Comparison of ENCODE assay signal across 19 cellular contexts in genomic region chrX:40531056-40531826, GRCh38. TPM values are rescaled to one million over a fixed set of nuclear protein-coding genes. Genes with fewer than 3 reads are reported as not detected.
DNase-seq lines count a peak whose midpoint lies in the region; ATAC-seq, FAIRE-seq and TF ChIP-seq lines count a peak whose summit lies in the region.
"Had no signal": no experiment of that assay in that cellular context is flagged by ENCODE, and none has a peak within 500 bp of the region (broad histone marks: within the 10 kb centered on the region; RNA-seq: fewer than 3 reads in every experiment).

No MANE protein-coding gene starts in this region.

- BruUV-seq in K562 (replicated peaks; lab: Mats Ljungman, UMichigan), result no TSS peak

- H3K4me3 ChIP-seq in K562, result no peak overlapping the region
- no peak overlapping the region for H3K4me3 ChIP-seq in mucosa of descending colon
- no peak overlapping the region for H3K4me3 ChIP-seq in CD8-positive, alpha-beta T cell (ENCODE audit: low read depth, low read length)
- H3K4me3 ChIP-seq: lung, sigmoid colon, suprapubic skin had no signal

- H3K4me2 ChIP-seq in K562 (ENCODE audit: insufficient read depth, low read length), result no peak overlapping the region

- no peak for ATAC-seq in K562
- ATAC-seq in mucosa of descending colon, result peak; percentile 31
- no peak for ATAC-seq in HG02884 (IDR thresholded peaks at IDR 0.05; ENCODE audit: unreplicated experiment)
- ATAC-seq in CD8-positive, alpha-beta T cell, result no peak
- no peak for ATAC-seq in HG03175 (IDR thresholded peaks at IDR 0.05; ENCODE audit: unreplicated experiment)
- ATAC-seq: activated CD8-positive, alpha-beta T cell treated with anti-CD3 and anti-CD28 coated beads, Interleukin-2, amount 10 ng/mL, durations not matched to agents 7 days and 5 days; PC-3 had no signal

- no peaks in the 10 kb centered on the region for H3K9me3 Mint-ChIP-seq in CD8-positive, alpha-beta T cell
- H3K9me3 Mint-ChIP-seq: central memory CD8-positive, alpha-beta T cell had no signal

- TF ChIP-seq POLR2A in K562 (conservative IDR thresholded peaks at IDR 0.05), result no peak

- no peaks in the 10 kb centered on the region for H3K9me1 ChIP-seq in K562 (ENCODE audit: control insufficient read depth, insufficient read depth, low read length)

- intact Hi-C loops in K562 (cut with micrococcal nuclease) (no loop called here), mucosa of descending colon (cut with DNase I, micrococcal nuclease) (no loop called here)
- intact Hi-C loops in CD8-positive, alpha-beta T cell (cut with DNase I, micrococcal nuclease), result no loop called here

- TF ChIP-seq RAD21 in K562 (CRISPR knock-in tag; conservative IDR thresholded peaks at IDR 0.05 in 1 of 2, IDR thresholded peaks at IDR 0.05 in 1 of 2), result no peak

- no peak overlapping the region for H3K27ac ChIP-seq in K562 (ENCODE audit: extremely low read depth, low read depth, low read length)
- H3K27ac ChIP-seq in CD8-positive, alpha-beta T cell (ENCODE audit: low read depth, low read length), result no peak overlapping the region
- H3K27ac ChIP-seq: sigmoid colon, suprapubic skin had no signal

- H3K9ac ChIP-seq in K562 (ENCODE audit: insufficient read depth in 1 of 2, low read depth in 2 of 2, low read length in 2 of 2), result no peak overlapping the region

- POLR2A ChIA-PET in K562 (lab: Yijun Ruan, JAX), result interaction anchor here (0.7 kb wide), 2 partner anchors 8 to 265 kb away, joined by 3 to 4 read pairs; no protein-coding TSS in a partner anchor
- POLR2A ChIA-PET in CD8-positive, alpha-beta T cell (lab: Charles Lee), result no interaction called here

- no peak for TF ChIP-seq EP300 in K562 (IDR thresholded peaks at IDR 0.05; ENCODE audit: low read length)

- CTCF ChIA-PET in K562 (lab: Yijun Ruan, JAX; ENCODE audit: low intra/inter-chr PET ratio), result no interaction called here
- CTCF ChIA-PET in CD8-positive, alpha-beta T cell (lab: Charles Lee), result no interaction called here

- FAIRE-seq in K562 (lab: Jason Lieb, UNC), result no peak
- FAIRE-seq: endometrium had no signal

- in situ Hi-C loops in K562 (cut with MboI), result no loop called here

- H3K36me3 ChIP-seq in K562 (ENCODE audit: control insufficient read depth, insufficient read depth, low read length) (no peaks in the 10 kb centered on the region), mucosa of descending colon (ENCODE audit: low read depth) (no peaks in the 10 kb centered on the region)
- no peaks in the 10 kb centered on the region for H3K36me3 ChIP-seq in CD8-positive, alpha-beta T cell (ENCODE audit: insufficient read depth, low read length)
- H3K36me3 ChIP-seq: sigmoid colon, suprapubic skin had no signal

- H3K4me1 Mint-ChIP-seq in CD8-positive, alpha-beta T cell (ENCODE audit: low read depth), result no peaks in the 10 kb centered on the region
- H3K4me1 Mint-ChIP-seq: central memory CD8-positive, alpha-beta T cell had no signal

- H3K27ac Mint-ChIP-seq in CD8-positive, alpha-beta T cell, result no peak overlapping the region
- H3K27ac Mint-ChIP-seq: activated CD8-positive, alpha-beta T cell treated with anti-CD3 and anti-CD28 coated beads, Interleukin-2, amount 10 ng/mL, durations not matched to agents 7 days and 5 days had no signal

- H3K27me3 ChIP-seq in K562 (ENCODE audit: control insufficient read depth in 2 of 2, insufficient read depth in 2 of 2, low read length in 2 of 2), result peaks cover 2 to 23% of the 10 kb centered on the region in 2 experiments; a peak in 4 of 5 replicates
- no peaks in the 10 kb centered on the region for H3K27me3 ChIP-seq in CD8-positive, alpha-beta T cell (ENCODE audit: insufficient read depth, low read length)
- H3K27me3 ChIP-seq: sigmoid colon, suprapubic skin had no signal

- peaks cover 3% of the 10 kb centered on the region for H3K27me3 Mint-ChIP-seq in CD8-positive, alpha-beta T cell (ENCODE audit: low read depth)

- H3K9me3 ChIP-seq in K562 (replicated peaks; ENCODE audit: control insufficient read depth, insufficient read depth, low read depth, low read length), result no peaks in the 10 kb centered on the region
- H3K9me3 ChIP-seq in mucosa of descending colon, result no peaks in the 10 kb centered on the region
- H3K9me3 ChIP-seq in CD8-positive, alpha-beta T cell (ENCODE audit: low read length), result no peaks in the 10 kb centered on the region
- H3K9me3 ChIP-seq: sigmoid colon, suprapubic skin had no signal

- no peak overlapping the region for H3K4me3 Mint-ChIP-seq in CD8-positive, alpha-beta T cell
- H3K4me3 Mint-ChIP-seq: activated CD8-positive, alpha-beta T cell treated with anti-CD3 and anti-CD28 coated beads, Interleukin-2, amount 10 ng/mL, durations not matched to agents 7 days and 5 days; central memory CD8-positive, alpha-beta T cell had no signal

- DNase-seq in DMS 273 (lab: John Stamatoyannopoulos, UW; ENCODE audit: unreplicated experiment) (peak; percentile 78), HuH-7 (ENCODE audit: low spot score) (peak; percentile 35), K562 (ENCODE audit: extremely low read depth in 1 of 4, low spot score in 3 of 4) (no peak), mucosa of descending colon (peak in 1 of 3 donors; percentile 3), T1000 (lab: John Stamatoyannopoulos, UW) (no peak)
- no peak for DNase-seq in CD8-positive, alpha-beta T cell
- DNase-seq: activated CD8-positive, alpha-beta T cell treated with anti-CD3 and anti-CD28 coated beads, Interleukin-2, amount 10 ng/mL, durations not matched to agents 7 days and 5 days; AML-193; NCI-H345; PC-3; sigmoid colon; stimulated activated CD4-positive, alpha-beta T cell treated with anti-CD3 and anti-CD28 coated beads, Interleukin-4, amount 100 ng/mL, for 1 hour; stimulated activated CD8-positive, alpha-beta memory T cell treated with anti-CD3 and anti-CD28 coated beads, Interleukin-4, amount 100 ng/mL, for 48 hours had no signal

- H3K36me3 Mint-ChIP-seq in CD8-positive, alpha-beta T cell, result no peaks in the 10 kb centered on the region

- TF ChIP-seq CTCF in K562 (IDR thresholded peaks at IDR 0.05 in 2 of 3, conservative IDR thresholded peaks at IDR 0.05 in 1 of 3; ENCODE audit: insufficient read depth in 2 of 3, low read depth in 1 of 3, low read length in 3 of 3) (no peak), mucosa of descending colon (IDR thresholded peaks at IDR 0.05) (no peak)
- no peak for TF ChIP-seq CTCF in CD8-positive, alpha-beta T cell (IDR thresholded peaks at IDR 0.05)

- WGBS in K562 (ENCODE audit: insufficient coverage, low coverage, missing lambda C conversion rate), result 2% methylated on average over 9 of the region's 16 CpGs

- H3K79me2 ChIP-seq in K562 (ENCODE audit: control insufficient read depth, insufficient read depth, low read length), result no peaks in the 10 kb centered on the region

- no peaks in the 10 kb centered on the region for H3K4me1 ChIP-seq in K562 (replicated peaks in 1 of 2; ENCODE audit: control insufficient read depth in 2 of 2, insufficient read depth in 2 of 2, low read length in 2 of 2)
- no peaks in the 10 kb centered on the region for H3K4me1 ChIP-seq in mucosa of descending colon (ENCODE audit: low read depth)
- no peaks in the 10 kb centered on the region for H3K4me1 ChIP-seq in CD8-positive, alpha-beta T cell (ENCODE audit: insufficient read depth, low read length)
- H3K4me1 ChIP-seq: sigmoid colon, suprapubic skin had no signal

- H4K20me1 ChIP-seq in K562 (replicated peaks; ENCODE audit: control insufficient read depth, insufficient read depth, low read length), result no peaks in the 10 kb centered on the region

- no peak overlapping the region for H2AFZ ChIP-seq in K562 (ENCODE audit: low read depth, low read length)

TF ChIP-seq in K562, 482 proteins besides CTCF, POLR2A, EP300 and RAD21 (continues in another document):
- no peak for TF ChIP-seq PYGO2 (tag; IDR thresholded peaks at IDR 0.05)
- TF ChIP-seq, protein P1, sequence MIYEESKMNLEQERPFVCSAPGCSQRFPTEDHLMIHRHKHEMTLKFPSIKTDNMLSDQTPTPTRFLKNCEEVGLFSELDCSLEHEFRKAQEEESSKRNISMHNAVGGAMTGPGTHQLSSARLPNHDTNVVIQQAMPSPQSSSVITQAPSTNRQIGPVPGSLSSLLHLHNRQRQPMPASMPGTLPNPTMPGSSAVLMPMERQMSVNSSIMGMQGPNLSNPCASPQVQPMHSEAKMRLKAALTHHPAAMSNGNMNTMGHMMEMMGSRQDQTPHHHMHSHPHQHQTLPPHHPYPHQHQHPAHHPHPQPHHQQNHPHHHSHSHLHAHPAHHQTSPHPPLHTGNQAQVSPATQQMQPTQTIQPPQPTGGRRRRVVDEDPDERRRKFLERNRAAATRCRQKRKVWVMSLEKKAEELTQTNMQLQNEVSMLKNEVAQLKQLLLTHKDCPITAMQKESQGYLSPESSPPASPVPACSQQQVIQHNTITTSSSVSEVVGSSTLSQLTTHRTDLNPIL (CRISPR knock-in tag; IDR thresholded peaks at IDR 0.05), result no peak

RNA-seq across cellular contexts. Expression of gene ATP6AP2, which starts 49.5 kb away (rescaled TPM):
- total RNA-seq in K562 (2011; cell fraction: chromatin; rRNA removed; ENCODE audit: low replicate concordance), result 78.0 and 106 TPM in 2 replicates
- 66.9 and 82.1 TPM in 2 replicates for total RNA-seq in K562 (2011; cell fraction: nucleolus; rRNA removed)
- 114 and 118 TPM in 2 replicates for total RNA-seq in K562 (2011; cell fraction: nucleoplasm; rRNA removed)
- total RNA-seq in K562 (2014; rRNA removed), result 23.3 and 26.3 TPM in 2 replicates
- 45.8 and 50.2 TPM in 2 replicates for total RNA-seq in K562 (2014; rRNA removed; fragmentation: Illumina TruSeq; extraction: Trizol)
- 37.9 and 41.9 TPM in 2 replicates for total RNA-seq in K562 (2015; rRNA removed; fragmentation: Illumina TruSeq; extraction: Trizol)
- 38.7 and 50.1 TPM in 2 replicates for total RNA-seq in K562 (2021)
- polyA plus RNA-seq in K562 (2011; rRNA removed), result 131 and 134 TPM in 2 replicates
- 38.5 and 54.4 TPM in 2 replicates for polyA plus RNA-seq in K562 (2011; cell fraction: cytosol; rRNA removed)
- polyA plus RNA-seq in K562 (2011; cell fraction: nucleus; rRNA removed), result 27.8 and 49.9 TPM in 2 replicates
- polyA plus RNA-seq in K562 (2012), result 56.2 and 68.2 TPM in 2 replicates
- 69.7 and 70.2 TPM in 2 replicates for polyA plus RNA-seq in K562 (2014; fragmentation: Illumina TruSeq; extraction: Trizol)
- polyA plus RNA-seq in K562 (2014; fragmentation: Nextera tagmentation; extraction: Ambion mirVana), result 10 to 100 TPM; 26.6 to 32.8 TPM
- polyA plus RNA-seq in K562 (2014; rRNA removed), result 38.0 and 38.8 TPM in 2 replicates
- 95.9 and 96.6 TPM in 2 replicates for polyA minus RNA-seq in K562 (2011; rRNA and poly(A)+ RNA removed)
- 42.8 and 52.2 TPM in 2 replicates for polyA minus RNA-seq in K562 (2011; cell fraction: cytosol; rRNA and poly(A)+ RNA removed)
- polyA minus RNA-seq in K562 (2011; cell fraction: nucleus; rRNA and poly(A)+ RNA removed), result 12.0 and 21.5 TPM in 2 replicates
- 10 to 100 TPM; 81.1 to 94.2 (median 87.3) TPM for total RNA-seq in mucosa of descending colon
- 10 to 100 TPM; 62.0 to 67.3 TPM for total RNA-seq in CD8-positive, alpha-beta T cell

Comparison
In these comparisons a context has a peak if more than half of its experiments do, and no peak if none do; other contexts are left out.
1. DNase-seq: peak in DMS 273 (single experiment) and HuH-7 (single experiment); none in K562 (0 of 4), T1000 (single experiment) and CD8-positive, alpha-beta T cell (0 of 7).